13 cellular contexts compared by ENCODE assay signal in the genomic region with DNA sequence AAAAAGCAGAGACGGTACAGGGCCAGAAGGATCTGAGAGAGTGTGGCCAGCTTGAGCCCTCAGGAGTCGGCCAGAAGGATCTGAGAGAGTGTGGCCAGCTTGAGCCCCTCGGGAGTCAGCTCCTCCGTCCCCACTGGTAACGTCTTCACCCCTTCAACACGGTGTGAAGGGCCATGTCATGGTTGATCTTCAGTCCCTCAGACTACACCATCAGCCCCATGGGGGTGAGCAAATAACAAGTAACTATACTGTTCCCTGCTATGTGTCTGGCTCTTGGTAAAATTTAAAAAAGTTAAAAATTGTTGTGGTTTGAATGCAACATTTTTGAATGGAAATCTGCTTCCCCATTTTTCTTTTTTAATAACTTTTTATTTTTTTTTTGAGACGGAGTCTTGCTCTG. TPM values are rescaled to one million over a fixed set of nuclear protein-coding genes. Genes with fewer than 3 reads are reported as not detected.
DNase-seq lines count a peak whose midpoint lies in the region; ATAC-seq and TF ChIP-seq lines count a peak whose summit lies in the region.
"Had no signal": no experiment of that assay in that cellular context is flagged by ENCODE, and none has a peak within 500 bp of the region (broad histone marks: within the 10 kb centered on the region; RNA-seq: fewer than 3 reads in every experiment).

No MANE protein-coding gene starts in this region.

- peak overlapping the region; percentile 94 for H3K4me3 Mint-ChIP-seq in activated T-cell treated with anti-CD3 and anti-CD28 coated beads, Interleukin-2, amount 50 U/mL, for 4 hours
- H3K4me3 Mint-ChIP-seq in endothelial cell (ENCODE audit: unreplicated experiment), result peak overlapping the region; percentile 76
- peak overlapping the region; percentile 91 for H3K4me3 Mint-ChIP-seq in stimulated activated effector memory CD8-positive, alpha-beta T cell treated with anti-CD3 and anti-CD28 coated beads, Interleukin-12 subunit alpha, Interleukin-12 subunit beta, amount 100 ng/mL, for 72 hours

- H3K4me1 Mint-ChIP-seq in activated T-cell treated with anti-CD3 and anti-CD28 coated beads, Interleukin-2, amount 50 U/mL, for 4 hours (ENCODE audit: low read depth), result peaks cover 43% of the 10 kb centered on the region
- H3K4me1 Mint-ChIP-seq in endothelial cell (ENCODE audit: unreplicated experiment), result peaks cover 14% of the 10 kb centered on the region
- peaks cover 34% of the 10 kb centered on the region for H3K4me1 Mint-ChIP-seq in stimulated activated effector memory CD8-positive, alpha-beta T cell treated with anti-CD3 and anti-CD28 coated beads, Interleukin-12 subunit alpha, Interleukin-12 subunit beta, amount 100 ng/mL, for 72 hours

- CTCF ChIA-PET in RWPE1 (lab: Yijun Ruan, JAX), result no interaction called here

- peaks cover 11% of the 10 kb centered on the region for H3K9me3 Mint-ChIP-seq in activated T-cell treated with anti-CD3 and anti-CD28 coated beads, Interleukin-2, amount 50 U/mL, for 4 hours
- no peaks in the 10 kb centered on the region for H3K9me3 Mint-ChIP-seq in endothelial cell (ENCODE audit: unreplicated experiment)
- H3K9me3 Mint-ChIP-seq in stimulated activated effector memory CD8-positive, alpha-beta T cell treated with anti-CD3 and anti-CD28 coated beads, Interleukin-12 subunit alpha, Interleukin-12 subunit beta, amount 100 ng/mL, for 72 hours, result peaks cover 10% of the 10 kb centered on the region

- peak overlapping the region; percentile 36 for H3K27ac Mint-ChIP-seq in endothelial cell (ENCODE audit: unreplicated experiment)
- H3K27ac Mint-ChIP-seq in stimulated activated effector memory CD8-positive, alpha-beta T cell treated with anti-CD3 and anti-CD28 coated beads, Interleukin-12 subunit alpha, Interleukin-12 subunit beta, amount 100 ng/mL, for 72 hours, result no peak overlapping the region

- H3K27me3 Mint-ChIP-seq in activated T-cell treated with anti-CD3 and anti-CD28 coated beads, Interleukin-2, amount 50 U/mL, for 4 hours (ENCODE audit: low read depth), result no peaks in the 10 kb centered on the region
- peaks cover 11% of the 10 kb centered on the region for H3K27me3 Mint-ChIP-seq in endothelial cell (ENCODE audit: unreplicated experiment)

- peaks cover 23% of the 10 kb centered on the region for H3K36me3 Mint-ChIP-seq in activated T-cell treated with anti-CD3 and anti-CD28 coated beads, Interleukin-2, amount 50 U/mL, for 4 hours (ENCODE audit: insufficient read depth)
- H3K36me3 Mint-ChIP-seq in endothelial cell (ENCODE audit: low read depth, unreplicated experiment), result peaks cover 26% of the 10 kb centered on the region
- peaks cover 76% of the 10 kb centered on the region for H3K36me3 Mint-ChIP-seq in stimulated activated effector memory CD8-positive, alpha-beta T cell treated with anti-CD3 and anti-CD28 coated beads, Interleukin-12 subunit alpha, Interleukin-12 subunit beta, amount 100 ng/mL, for 72 hours

- no peak for TF ChIP-seq CTCF in RWPE1 (conservative IDR thresholded peaks at IDR 0.05; ENCODE audit: low read depth)
- no peak for TF ChIP-seq CTCF in endothelial cell (IDR thresholded peaks at IDR 0.05; ENCODE audit: unreplicated experiment)

- H3K27ac ChIP-seq in RWPE1, result peak overlapping the region; percentile 91; the same call in 1 of the 2 replicates
- H3K27ac ChIP-seq: PC-9 had no signal

- no peak for DNase-seq in activated T-cell treated with anti-CD3 and anti-CD28 coated beads, Interleukin-2, amount 50 U/mL, for 4 hours
- DNase-seq in activated T-cell treated with anti-CD3 and anti-CD28 coated beads, Interleukin-2, amount 50 U/mL, for 1 hour, result no peak
- DNase-seq in RWPE1 (ENCODE audit: low spot score) (no peak), endothelial cell (ENCODE audit: low spot score) (no peak), KG1 (lab: John Stamatoyannopoulos, UW) (no peak), C1 segment of cervical spinal cord (lab: John Stamatoyannopoulos, UW) (no peak)
- DNase-seq in stimulated activated effector memory CD8-positive, alpha-beta T cell treated with anti-CD3 and anti-CD28 coated beads, Interleukin-12 subunit alpha, Interleukin-12 subunit beta, amount 100 ng/mL, for 72 hours (ENCODE audit: low spot score in 2 of 2), result no peak
- DNase-seq in stimulated activated CD4-positive, alpha-beta T cell treated with anti-CD3 and anti-CD28 coated beads, Interleukin-4, amount 100 ng/mL, for 4 hours, result no peak
- DNase-seq: foreskin fibroblast; NCI-H1417 treated with DMSO at 0.1 percent for 48 hours; NCI-H345; PC-9; stimulated activated naive CD4-positive, alpha-beta T cell treated with Interleukin-2 at 50 U/mL for 16 hours had no signal

- POLR2A ChIA-PET in RWPE1 (lab: Yijun Ruan, JAX; ENCODE audit: low non-redundant PET), result no interaction called here

- ATAC-seq in activated T-cell treated with anti-CD3 and anti-CD28 coated beads, Interleukin-2, amount 50 U/mL, for 4 hours, result no peak
- no peak for ATAC-seq in stimulated activated effector memory CD8-positive, alpha-beta T cell treated with anti-CD3 and anti-CD28 coated beads, Interleukin-12 subunit alpha, Interleukin-12 subunit beta, amount 100 ng/mL, for 72 hours

RNA-seq across cellular contexts. Expression of a gene that starts 1.6 kb away (rescaled TPM):
- total RNA-seq in activated T-cell treated with anti-CD3 and anti-CD28 coated beads, Interleukin-2, amount 50 U/mL, for 4 hours, result 1 to 10 TPM; 3.3 to 3.5 (median 3.4) TPM
- total RNA-seq in endothelial cell (ENCODE audit: unreplicated experiment), result 11.2 TPM

RNA-seq across cellular contexts. Expression of a gene that starts 28.0 kb away (rescaled TPM):
- 100 to 1,000 TPM; 117 TPM for total RNA-seq in activated T-cell treated with anti-CD3 and anti-CD28 coated beads, Interleukin-2, amount 50 U/mL, for 4 hours
- 40.6 TPM for total RNA-seq in endothelial cell (ENCODE audit: unreplicated experiment)

RNA-seq across cellular contexts. Expression of a gene that starts 48.5 kb away (rescaled TPM):
- 10 to 100 TPM; 41.6 to 43.8 (median 41.6) TPM for total RNA-seq in activated T-cell treated with anti-CD3 and anti-CD28 coated beads, Interleukin-2, amount 50 U/mL, for 4 hours
- total RNA-seq in endothelial cell (ENCODE audit: unreplicated experiment), result 44.3 TPM

RNA-seq across cellular contexts. Expression of a gene that starts 49.6 kb away (rescaled TPM):
- 1 to 10 TPM; 3.0 to 4.3 (median 3.6) TPM for total RNA-seq in activated T-cell treated with anti-CD3 and anti-CD28 coated beads, Interleukin-2, amount 50 U/mL, for 4 hours
- total RNA-seq in endothelial cell (ENCODE audit: unreplicated experiment), result 3.2 TPM
- total RNA-seq: PC-9 had no signal
